Comparison of ENCODE assay signal across 8 cellular contexts in the genomic region with DNA sequence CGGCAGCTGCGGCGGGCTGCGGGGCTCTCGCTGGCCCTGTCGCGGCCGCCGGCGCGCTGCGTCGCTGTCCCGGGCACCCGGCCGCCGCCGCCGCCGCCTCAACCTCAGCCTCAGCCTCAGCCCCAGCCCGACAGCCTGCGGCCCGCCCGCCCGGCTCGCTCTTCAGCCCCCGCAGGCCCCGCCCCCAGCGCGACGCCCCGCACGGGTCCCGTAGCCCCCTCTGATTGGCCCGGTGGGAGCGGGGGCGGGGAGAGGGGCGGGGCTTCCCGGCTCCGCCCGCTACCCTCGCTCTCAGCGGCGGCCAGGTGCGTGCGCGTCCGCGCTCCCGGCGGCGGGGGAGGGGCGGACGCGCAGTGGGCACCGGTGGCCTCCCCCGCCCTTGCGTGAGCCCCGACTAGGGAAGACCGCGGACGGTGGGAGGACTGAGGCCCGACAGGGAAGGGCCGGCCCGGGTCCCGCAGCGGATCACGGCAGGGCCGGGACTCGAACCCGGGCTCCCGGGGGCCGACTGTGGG. TPM values are rescaled to one million over a fixed set of nuclear protein-coding genes. Genes with fewer than 3 reads are reported as not detected.
DNase-seq lines count a peak whose midpoint lies in the region; ATAC-seq and TF ChIP-seq lines count a peak whose summit lies in the region.

A gene with protein sequence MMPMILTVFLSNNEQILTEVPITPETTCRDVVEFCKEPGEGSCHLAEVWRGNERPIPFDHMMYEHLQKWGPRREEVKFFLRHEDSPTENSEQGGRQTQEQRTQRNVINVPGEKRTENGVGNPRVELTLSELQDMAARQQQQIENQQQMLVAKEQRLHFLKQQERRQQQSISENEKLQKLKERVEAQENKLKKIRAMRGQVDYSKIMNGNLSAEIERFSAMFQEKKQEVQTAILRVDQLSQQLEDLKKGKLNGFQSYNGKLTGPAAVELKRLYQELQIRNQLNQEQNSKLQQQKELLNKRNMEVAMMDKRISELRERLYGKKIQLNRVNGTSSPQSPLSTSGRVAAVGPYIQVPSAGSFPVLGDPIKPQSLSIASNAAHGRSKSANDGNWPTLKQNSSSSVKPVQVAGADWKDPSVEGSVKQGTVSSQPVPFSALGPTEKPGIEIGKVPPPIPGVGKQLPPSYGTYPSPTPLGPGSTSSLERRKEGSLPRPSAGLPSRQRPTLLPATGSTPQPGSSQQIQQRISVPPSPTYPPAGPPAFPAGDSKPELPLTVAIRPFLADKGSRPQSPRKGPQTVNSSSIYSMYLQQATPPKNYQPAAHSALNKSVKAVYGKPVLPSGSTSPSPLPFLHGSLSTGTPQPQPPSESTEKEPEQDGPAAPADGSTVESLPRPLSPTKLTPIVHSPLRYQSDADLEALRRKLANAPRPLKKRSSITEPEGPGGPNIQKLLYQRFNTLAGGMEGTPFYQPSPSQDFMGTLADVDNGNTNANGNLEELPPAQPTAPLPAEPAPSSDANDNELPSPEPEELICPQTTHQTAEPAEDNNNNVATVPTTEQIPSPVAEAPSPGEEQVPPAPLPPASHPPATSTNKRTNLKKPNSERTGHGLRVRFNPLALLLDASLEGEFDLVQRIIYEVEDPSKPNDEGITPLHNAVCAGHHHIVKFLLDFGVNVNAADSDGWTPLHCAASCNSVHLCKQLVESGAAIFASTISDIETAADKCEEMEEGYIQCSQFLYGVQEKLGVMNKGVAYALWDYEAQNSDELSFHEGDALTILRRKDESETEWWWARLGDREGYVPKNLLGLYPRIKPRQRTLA (minus strand): TSS at position 137 of the 515 bp plus-strand sequence. CDS start 268 bp downstream, outside the sequence.

- no peaks in the 10 kb centered on the region for H3K36me3 Mint-ChIP-seq in activated CD4-positive, alpha-beta T cell treated with anti-CD3 and anti-CD28 coated beads for 36 hours (ENCODE audit: low read depth)

- intact Hi-C loops in activated CD4-positive, alpha-beta T cell treated with anti-CD3 and anti-CD28 coated beads for 36 hours (cut with DNase I, micrococcal nuclease): loop anchor here in 1 of 2 experiments (1.0 to 10.0 kb wide), 9 partner anchors 25 to 1760 kb away; partner anchors contain the start of genes BAG5, CDCA4, COA8 and EIF5

- DNase-seq in AG04449 (ENCODE audit: low read depth, low spot score): no peak
- DNase-seq in NCI-H446 (lab: John Stamatoyannopoulos, UW): peak; percentile 84 to 96
- peak; percentile 97 for DNase-seq in activated CD4-positive, alpha-beta T cell treated with anti-CD3 and anti-CD28 coated beads for 36 hours
- DNase-seq in choroid plexus epithelial cell (ENCODE audit: low read depth): peak; percentile 84
- peak; percentile 93 for DNase-seq in kidney tubule cell (ENCODE audit: low spot score)
- DNase-seq in stimulated activated CD4-positive, alpha-beta T cell treated with anti-CD3 and anti-CD28 coated beads, Interleukin-15, amount 100 ng/mL, for 48 hours (ENCODE audit: low read depth in 2 of 2): peak; percentile 81 to 94

- CTCF ChIA-PET in AG04449 (lab: Yijun Ruan, JAX): no interaction called here
- CTCF ChIA-PET in activated CD4-positive, alpha-beta T cell treated with anti-CD3 and anti-CD28 coated beads for 36 hours (lab: Charles Lee): no interaction called here

- H3K27ac Mint-ChIP-seq in activated CD4-positive, alpha-beta T cell treated with anti-CD3 and anti-CD28 coated beads for 36 hours: peak within 1 kb of the TSS; percentile 38

- POLR2A ChIA-PET in AG04449 (lab: Yijun Ruan, JAX): no interaction called here
- POLR2A ChIA-PET in activated CD4-positive, alpha-beta T cell treated with anti-CD3 and anti-CD28 coated beads for 36 hours (lab: Charles Lee): no interaction called here

- peak; percentile 71 for ATAC-seq in GM18873 (IDR thresholded peaks at IDR 0.05; ENCODE audit: low FRiP score, unreplicated experiment)
- peak; percentile 91 for ATAC-seq in HG03135 (IDR thresholded peaks at IDR 0.05; ENCODE audit: unreplicated experiment)
- ATAC-seq in activated CD4-positive, alpha-beta T cell treated with anti-CD3 and anti-CD28 coated beads for 36 hours: peak; percentile 98

- TF ChIP-seq CTCF in AG04449 (IDR thresholded peaks at IDR 0.05; ENCODE audit: insufficient read depth, low read length, missing control alignments) (no peak), choroid plexus epithelial cell (conservative IDR thresholded peaks at IDR 0.05; ENCODE audit: low read depth, low read length) (no peak)

- H3K4me1 Mint-ChIP-seq in activated CD4-positive, alpha-beta T cell treated with anti-CD3 and anti-CD28 coated beads for 36 hours: peaks cover 16% of the 10 kb centered on the region

- peak within 1 kb of the TSS; percentile 70 for H3K4me3 ChIP-seq in AG04449 (ENCODE audit: low read depth, low read length)
- H3K4me3 ChIP-seq in choroid plexus epithelial cell (ENCODE audit: low read depth, low read length): peak within 1 kb of the TSS; percentile 71

- peak within 1 kb of the TSS; percentile 76 for H3K4me3 Mint-ChIP-seq in activated CD4-positive, alpha-beta T cell treated with anti-CD3 and anti-CD28 coated beads for 36 hours

- peaks cover 5% of the 10 kb centered on the region for H3K27me3 Mint-ChIP-seq in activated CD4-positive, alpha-beta T cell treated with anti-CD3 and anti-CD28 coated beads for 36 hours

- no peaks in the 10 kb centered on the region for H3K9me3 Mint-ChIP-seq in activated CD4-positive, alpha-beta T cell treated with anti-CD3 and anti-CD28 coated beads for 36 hours (ENCODE audit: low read depth)

RNA-seq across cellular contexts. Expression of the gene that starts here (rescaled TPM):
- total RNA-seq in activated CD4-positive, alpha-beta T cell treated with anti-CD3 and anti-CD28 coated beads for 36 hours: 10 to 100 TPM in 1 of 2 experiments, 1 to 10 TPM in 1; 9.3 to 10.3 TPM
